In the genomic region with DNA sequence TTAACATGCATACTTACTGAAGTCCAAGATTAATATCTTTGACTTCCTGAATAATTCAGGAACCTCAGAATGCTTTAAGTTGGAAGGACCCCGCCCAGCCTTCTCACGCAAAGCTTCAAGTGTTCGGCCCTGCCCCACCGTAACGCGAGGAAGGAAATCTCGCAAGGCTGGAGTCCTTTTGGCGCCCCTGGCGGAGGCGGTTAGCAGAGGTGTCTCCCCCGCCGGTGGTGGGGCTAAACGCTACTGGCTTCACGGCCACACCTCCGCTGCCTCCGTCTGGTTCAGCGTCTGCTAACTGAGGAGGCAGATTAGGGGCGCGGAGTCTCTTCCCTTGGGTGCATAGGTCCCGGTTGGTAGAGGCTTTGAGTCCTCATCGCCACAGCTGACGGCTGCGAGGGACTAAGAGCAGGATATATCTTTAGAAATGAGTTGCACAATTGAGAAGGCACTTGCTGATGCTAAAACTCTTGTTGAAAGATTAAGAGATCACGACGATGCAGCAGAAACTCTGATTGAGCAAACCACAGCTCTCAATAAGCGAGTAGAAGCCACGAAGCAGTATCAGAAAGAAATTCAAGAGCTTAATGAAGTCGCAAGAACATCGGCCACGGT, we compare ENCODE assay signal across 11 cellular contexts. TPM values are rescaled to one million over a fixed set of nuclear protein-coding genes. Genes with fewer than 3 reads are reported as not detected.
DNase-seq lines count a peak whose midpoint lies in the region; ATAC-seq, FAIRE-seq and TF ChIP-seq lines count a peak whose summit lies in the region.
"Had no signal": no experiment of that assay in that cellular context is flagged by ENCODE, and none has a peak within 500 bp of the region (broad histone marks: within the 10 kb centered on the region; RNA-seq: fewer than 3 reads in every experiment).

No MANE protein-coding gene starts in this region.

- H3K9me3 ChIP-seq in OCI-LY1 (ENCODE audit: low read length) = no peaks in the 10 kb centered on the region
- H3K9me3 ChIP-seq in kidney (ENCODE audit: control insufficient read depth in 1 of 2, low read length in 2 of 2) = no peaks in the 10 kb centered on the region

- no peak overlapping the region for H3K4me3 Mint-ChIP-seq in activated T-helper 1 cell treated with anti-CD3 and anti-CD28 coated beads, Interleukin-12 subunit alpha, Interleukin-12 subunit beta, Interleukin-2, Interleukin-4 antibody, amounts not matched to agents 30 ng/mL and 10 ng/mL and 1 ng/mL, durations not matched to agents 14 hours and 24 hours and 36 hours

- H2AFZ ChIP-seq in OCI-LY1 (ENCODE audit: low read length) = no peak overlapping the region
- H2AFZ ChIP-seq: parathyroid adenoma had no signal

- H3K27ac ChIP-seq in OCI-LY1 (ENCODE audit: low read depth, low read length, poor library complexity, severe bottlenecking) = no peak overlapping the region
- no peak overlapping the region for H3K27ac ChIP-seq in kidney (ENCODE audit: low read depth in 2 of 2, low read length in 2 of 2)
- H3K27ac ChIP-seq: parathyroid adenoma had no signal

- H3F3A ChIP-seq in OCI-LY1 (ENCODE audit: insufficient read depth, low read length) = no peaks in the 10 kb centered on the region; the same call in 1 of the 2 replicates

- TF ChIP-seq CTCF in OCI-LY1 (IDR thresholded peaks at IDR 0.05; ENCODE audit: low read length) = peak; percentile 51
- TF ChIP-seq CTCF in kidney (IDR thresholded peaks at IDR 0.05; ENCODE audit: borderline replicate concordance, extremely low read depth, insufficient read depth) = no peak

- peaks cover 2% of the 10 kb centered on the region for H3K27me3 Mint-ChIP-seq in activated T-helper 1 cell treated with anti-CD3 and anti-CD28 coated beads, Interleukin-12 subunit alpha, Interleukin-12 subunit beta, Interleukin-2, Interleukin-4 antibody, amounts not matched to agents 30 ng/mL and 10 ng/mL and 1 ng/mL, durations not matched to agents 14 hours and 24 hours and 36 hours (ENCODE audit: insufficient read depth)

- FAIRE-seq in kidney (lab: Jason Lieb, UNC) = no peak
- FAIRE-seq: GM18507 had no signal

- no peaks in the 10 kb centered on the region for H4K20me1 ChIP-seq in OCI-LY1 (ENCODE audit: insufficient read depth, low read length)

- H3K9me3 Mint-ChIP-seq in activated T-helper 1 cell treated with anti-CD3 and anti-CD28 coated beads, Interleukin-12 subunit alpha, Interleukin-12 subunit beta, Interleukin-2, Interleukin-4 antibody, amounts not matched to agents 30 ng/mL and 10 ng/mL and 1 ng/mL, durations not matched to agents 14 hours and 24 hours and 36 hours = no peaks in the 10 kb centered on the region

- no peak for ATAC-seq in HG03442 (IDR thresholded peaks at IDR 0.05; ENCODE audit: unreplicated experiment)
- ATAC-seq in HG02870 (IDR thresholded peaks at IDR 0.05; ENCODE audit: unreplicated experiment) = no peak

- intact Hi-C loops in activated T-helper 1 cell treated with anti-CD3 and anti-CD28 coated beads, Interleukin-12 subunit alpha, Interleukin-12 subunit beta, Interleukin-2, Interleukin-4 antibody, amounts not matched to agents 30 ng/mL and 10 ng/mL and 1 ng/mL, durations not matched to agents 14 hours and 24 hours and 36 hours (cut with micrococcal nuclease) = no loop called here
- intact Hi-C loops in kidney (cut with DNase I) = no loop called here

- peaks cover 28% of the 10 kb centered on the region for H3K79me2 ChIP-seq in OCI-LY1 (ENCODE audit: insufficient read depth, low read length)

- H3K4me3 ChIP-seq in OCI-LY1 (ENCODE audit: low read depth, low read length, poor library complexity, severe bottlenecking) (peak overlapping the region; percentile 11), kidney (ENCODE audit: low read length in 2 of 2) (no peak overlapping the region)

- no peak overlapping the region for H3K9ac ChIP-seq in OCI-LY1 (ENCODE audit: low read length)
- H3K9ac ChIP-seq in kidney (ENCODE audit: low read length in 2 of 2) = no peak overlapping the region
- H3K9ac ChIP-seq: parathyroid adenoma had no signal

- peaks cover 10% of the 10 kb centered on the region for H3K4me1 Mint-ChIP-seq in activated T-helper 1 cell treated with anti-CD3 and anti-CD28 coated beads, Interleukin-12 subunit alpha, Interleukin-12 subunit beta, Interleukin-2, Interleukin-4 antibody, amounts not matched to agents 30 ng/mL and 10 ng/mL and 1 ng/mL, durations not matched to agents 14 hours and 24 hours and 36 hours (ENCODE audit: low read depth)

- no peaks in the 10 kb centered on the region for H3K9me2 ChIP-seq in OCI-LY1 (ENCODE audit: low read depth, low read length)

- DNase-seq in activated T-helper 1 cell treated with anti-CD3 and anti-CD28 coated beads, Interleukin-12 subunit alpha, Interleukin-12 subunit beta, Interleukin-2, Interleukin-4 antibody, amounts not matched to agents 30 ng/mL and 10 ng/mL and 1 ng/mL, durations not matched to agents 14 hours and 24 hours and 36 hours (ENCODE audit: low spot score) = peak; percentile 53
- DNase-seq in kidney (peak; percentile 73), DMS79 treated with DMSO at 0.1 percent for 48 hours (lab: John Stamatoyannopoulos, UW) (no peak), glomerular visceral epithelial cell (ENCODE audit: extremely low spot score) (no peak)
- peak; percentile 45 to 57 for DNase-seq in stimulated activated CD8-positive, alpha-beta memory T cell treated with anti-CD3 and anti-CD28 coated beads, Interleukin-2, amount 100 ng/mL, for 48 hours (ENCODE audit: low read depth in 2 of 2)
- DNase-seq: NCI-H1436 had no signal

- no peaks in the 10 kb centered on the region for H3K27me3 ChIP-seq in OCI-LY1 (ENCODE audit: insufficient read depth, low read length)

- peaks cover 12% of the 10 kb centered on the region; the same call in 1 of the 2 replicates for H3K36me3 ChIP-seq in OCI-LY1 (ENCODE audit: insufficient read depth, low read length)
- peaks cover 0 to 3% of the 10 kb centered on the region in 2 donors for H3K36me3 ChIP-seq in kidney (ENCODE audit: control insufficient read depth in 1 of 2, insufficient read depth in 2 of 2, low read length in 2 of 2)

- H3K36me3 Mint-ChIP-seq in activated T-helper 1 cell treated with anti-CD3 and anti-CD28 coated beads, Interleukin-12 subunit alpha, Interleukin-12 subunit beta, Interleukin-2, Interleukin-4 antibody, amounts not matched to agents 30 ng/mL and 10 ng/mL and 1 ng/mL, durations not matched to agents 14 hours and 24 hours and 36 hours (ENCODE audit: low read depth) = peaks cover 7% of the 10 kb centered on the region

- no peak overlapping the region for H3K27ac Mint-ChIP-seq in activated T-helper 1 cell treated with anti-CD3 and anti-CD28 coated beads, Interleukin-12 subunit alpha, Interleukin-12 subunit beta, Interleukin-2, Interleukin-4 antibody, amounts not matched to agents 30 ng/mL and 10 ng/mL and 1 ng/mL, durations not matched to agents 14 hours and 24 hours and 36 hours

- peaks cover 5% of the 10 kb centered on the region for H3K4me1 ChIP-seq in OCI-LY1 (ENCODE audit: insufficient read depth, low read length, severe bottlenecking)
- H3K4me1 ChIP-seq in kidney (ENCODE audit: control insufficient read depth in 1 of 2, insufficient read depth in 1 of 2, low read depth in 1 of 2, low read length in 2 of 2) = no peaks in the 10 kb centered on the region
- H3K4me1 ChIP-seq: parathyroid adenoma had no signal

- H3K4me2 ChIP-seq in OCI-LY1 (ENCODE audit: low read length) = peak overlapping the region; percentile 18; the same call in 1 of the 2 replicates

RNA-seq across cellular contexts. Expression of a gene that starts 21.9 kb away (rescaled TPM):
- 11.6 and 12.0 TPM in 2 replicates for total RNA-seq in activated T-helper 1 cell treated with anti-CD3 and anti-CD28 coated beads, Interleukin-12 subunit alpha, Interleukin-12 subunit beta, Interleukin-2, Interleukin-4 antibody, amounts not matched to agents 30 ng/mL and 10 ng/mL and 1 ng/mL, durations not matched to agents 14 hours and 24 hours and 36 hours
- 23.7 TPM for total RNA-seq in kidney
- 10.0 TPM for polyA plus RNA-seq in kidney (ENCODE audit: insufficient read depth, low read depth, low replicate concordance)

RNA-seq across cellular contexts. Expression of a gene that starts 42.5 kb away (rescaled TPM):
- total RNA-seq in activated T-helper 1 cell treated with anti-CD3 and anti-CD28 coated beads, Interleukin-12 subunit alpha, Interleukin-12 subunit beta, Interleukin-2, Interleukin-4 antibody, amounts not matched to agents 30 ng/mL and 10 ng/mL and 1 ng/mL, durations not matched to agents 14 hours and 24 hours and 36 hours = 0.16 TPM in 1 of 2 replicates, not detected in the other
- total RNA-seq in kidney = 16.2 TPM
- polyA plus RNA-seq in kidney (ENCODE audit: insufficient read depth, low read depth, low replicate concordance) = 15.1 TPM

RNA-seq across cellular contexts. Expression of a gene that starts 52.2 kb away (rescaled TPM):
- total RNA-seq in activated T-helper 1 cell treated with anti-CD3 and anti-CD28 coated beads, Interleukin-12 subunit alpha, Interleukin-12 subunit beta, Interleukin-2, Interleukin-4 antibody, amounts not matched to agents 30 ng/mL and 10 ng/mL and 1 ng/mL, durations not matched to agents 14 hours and 24 hours and 36 hours = not detected in 2 replicates
- 1.0 TPM for total RNA-seq in kidney
- not detected for polyA plus RNA-seq in kidney (ENCODE audit: insufficient read depth, low read depth, low replicate concordance)

Comparison
In these comparisons a context has a peak if more than half of its experiments do, and no peak if none do; other contexts are left out.
1. DNase-seq: peak in activated T-helper 1 cell treated with anti-CD3 and anti-CD28 coated beads, Interleukin-12 subunit alpha, Interleukin-12 subunit beta, Interleukin-2, Interleukin-4 antibody, amounts not matched to agents 30 ng/mL and 10 ng/mL and 1 ng/mL, durations not matched to agents 14 hours and 24 hours and 36 hours (single experiment), kidney (single experiment) and stimulated activated CD8-positive, alpha-beta memory T cell treated with anti-CD3 and anti-CD28 coated beads, Interleukin-2, amount 100 ng/mL, for 48 hours (2 of 2); none in DMS79 treated with DMSO at 0.1 percent for 48 hours (single experiment) and glomerular visceral epithelial cell (single experiment).
2. RNA of a gene that starts 42.5 kb away (total RNA-seq): 16.2 TPM in kidney (single experiment); 0.16 TPM in activated T-helper 1 cell treated with anti-CD3 and anti-CD28 coated beads, Interleukin-12 subunit alpha, Interleukin-12 subunit beta, Interleukin-2, Interleukin-4 antibody, amounts not matched to agents 30 ng/mL and 10 ng/mL and 1 ng/mL, durations not matched to agents 14 hours and 24 hours and 36 hours; every median in the first group is over 10 times any median in the second.